ENCODE assay signal across 14 cellular contexts in genomic region chr5:150107909-150108447, GRCh38. TPM values are rescaled to one million over a fixed set of nuclear protein-coding genes. Genes with fewer than 3 reads are reported as not detected.
DNase-seq lines count a peak whose midpoint lies in the region; ATAC-seq and TF ChIP-seq lines count a peak whose summit lies in the region.
"Had no signal": no experiment of that assay in that cellular context is flagged by ENCODE, and none has a peak within 500 bp of the region (broad histone marks: within the 10 kb centered on the region; RNA-seq: fewer than 3 reads in every experiment).

No MANE protein-coding gene starts in this region.

- H3K27ac ChIP-seq in liver (ENCODE audit: low read depth in 1 of 2, low read length in 2 of 2) (no peak overlapping the region), upper lobe of right lung (no peak overlapping the region)
- H3K27ac ChIP-seq: 22Rv1, KMS-11 had no signal

- TF ChIP-seq CTCF in activated CD8-positive, alpha-beta T cell treated with anti-CD3 and anti-CD28 coated beads for 36 hours (IDR thresholded peaks at IDR 0.05): no peak
- TF ChIP-seq CTCF in chondrocyte (IDR thresholded peaks at IDR 0.05) (no peak), liver (IDR thresholded peaks at IDR 0.05; ENCODE audit: low read depth, low read length, missing input control) (no peak), upper lobe of right lung (IDR thresholded peaks at IDR 0.05) (no peak)

- CTCF ChIA-PET in activated CD8-positive, alpha-beta T cell treated with anti-CD3 and anti-CD28 coated beads, Interleukin-2, amount 10 ng/mL, durations not matched to agents 7 days and 5 days (lab: Charles Lee): no interaction called here
- CTCF ChIA-PET in activated CD8-positive, alpha-beta T cell treated with anti-CD3 and anti-CD28 coated beads for 36 hours (lab: Charles Lee): no interaction called here
- CTCF ChIA-PET in activated naive CD4-positive, alpha-beta T cell treated with anti-CD3 and anti-CD28 coated beads for 36 hours (lab: Charles Lee): interaction anchor here (1.3 to 1.6 kb wide), 2 partner anchors 8 to 11 kb away, joined by 3 to 4 read pairs; no protein-coding TSS in a partner anchor

- no peak overlapping the region for H3K27ac Mint-ChIP-seq in activated CD8-positive, alpha-beta T cell treated with anti-CD3 and anti-CD28 coated beads, Interleukin-2, amount 10 ng/mL, durations not matched to agents 7 days and 5 days
- H3K27ac Mint-ChIP-seq in activated CD8-positive, alpha-beta T cell treated with anti-CD3 and anti-CD28 coated beads for 36 hours: no peak overlapping the region
- H3K27ac Mint-ChIP-seq in chondrocyte (ENCODE audit: unreplicated experiment): peak overlapping the region; percentile 81
- no peak overlapping the region for H3K27ac Mint-ChIP-seq in activated naive CD4-positive, alpha-beta T cell treated with anti-CD3 and anti-CD28 coated beads for 36 hours

- POLR2A ChIA-PET in activated CD8-positive, alpha-beta T cell treated with anti-CD3 and anti-CD28 coated beads, Interleukin-2, amount 10 ng/mL, durations not matched to agents 7 days and 5 days (lab: Charles Lee): interaction anchor here (0.6 to 0.9 kb wide), 2 partner anchors 43 to 180 kb away, joined by 3 to 4 read pairs; no protein-coding TSS in a partner anchor
- POLR2A ChIA-PET in activated CD8-positive, alpha-beta T cell treated with anti-CD3 and anti-CD28 coated beads for 36 hours (lab: Charles Lee): no interaction called here

- H3K4me3 Mint-ChIP-seq in activated CD8-positive, alpha-beta T cell treated with anti-CD3 and anti-CD28 coated beads, Interleukin-2, amount 10 ng/mL, durations not matched to agents 7 days and 5 days: no peak overlapping the region
- H3K4me3 Mint-ChIP-seq in activated CD8-positive, alpha-beta T cell treated with anti-CD3 and anti-CD28 coated beads for 36 hours: no peak overlapping the region
- no peak overlapping the region for H3K4me3 Mint-ChIP-seq in chondrocyte (ENCODE audit: unreplicated experiment)
- no peak overlapping the region for H3K4me3 Mint-ChIP-seq in activated naive CD4-positive, alpha-beta T cell treated with anti-CD3 and anti-CD28 coated beads for 36 hours

- no peak overlapping the region for H3K4me3 ChIP-seq in liver (ENCODE audit: low read depth in 1 of 3, low read length in 3 of 3)
- no peak overlapping the region for H3K4me3 ChIP-seq in upper lobe of right lung
- H3K4me3 ChIP-seq: left lung had no signal

- peaks cover 8% of the 10 kb centered on the region for H3K4me1 Mint-ChIP-seq in activated CD8-positive, alpha-beta T cell treated with anti-CD3 and anti-CD28 coated beads, Interleukin-2, amount 10 ng/mL, durations not matched to agents 7 days and 5 days (ENCODE audit: low read depth)
- H3K4me1 Mint-ChIP-seq in activated CD8-positive, alpha-beta T cell treated with anti-CD3 and anti-CD28 coated beads for 36 hours (ENCODE audit: low read depth): no peaks in the 10 kb centered on the region
- H3K4me1 Mint-ChIP-seq in chondrocyte (ENCODE audit: low read depth): peaks cover 60% of the 10 kb centered on the region
- no peaks in the 10 kb centered on the region for H3K4me1 Mint-ChIP-seq in activated naive CD4-positive, alpha-beta T cell treated with anti-CD3 and anti-CD28 coated beads for 36 hours (ENCODE audit: low read depth)

- H3K27me3 ChIP-seq in liver (ENCODE audit: control insufficient read depth in 4 of 4, insufficient read depth in 4 of 4, low read length in 3 of 4): no peaks in the 10 kb centered on the region
- H3K27me3 ChIP-seq in upper lobe of right lung: no peaks in the 10 kb centered on the region
- H3K27me3 ChIP-seq: left lung had no signal

- H3K27me3 Mint-ChIP-seq in activated CD8-positive, alpha-beta T cell treated with anti-CD3 and anti-CD28 coated beads, Interleukin-2, amount 10 ng/mL, durations not matched to agents 7 days and 5 days (ENCODE audit: low read depth): peaks cover 10% of the 10 kb centered on the region
- H3K27me3 Mint-ChIP-seq in activated CD8-positive, alpha-beta T cell treated with anti-CD3 and anti-CD28 coated beads for 36 hours: peaks cover 1% of the 10 kb centered on the region
- H3K27me3 Mint-ChIP-seq in chondrocyte (ENCODE audit: low read depth): no peaks in the 10 kb centered on the region
- no peaks in the 10 kb centered on the region for H3K27me3 Mint-ChIP-seq in activated naive CD4-positive, alpha-beta T cell treated with anti-CD3 and anti-CD28 coated beads for 36 hours (ENCODE audit: low read depth)

- intact Hi-C loops in activated CD8-positive, alpha-beta T cell treated with anti-CD3 and anti-CD28 coated beads for 36 hours (cut with micrococcal nuclease): no loop called here
- intact Hi-C loops in upper lobe of right lung (cut with DNase I): no loop called here
- intact Hi-C loops in activated naive CD4-positive, alpha-beta T cell treated with anti-CD3 and anti-CD28 coated beads for 36 hours (cut with micrococcal nuclease): no loop called here

- H3K9me3 Mint-ChIP-seq in activated CD8-positive, alpha-beta T cell treated with anti-CD3 and anti-CD28 coated beads, Interleukin-2, amount 10 ng/mL, durations not matched to agents 7 days and 5 days (ENCODE audit: insufficient read depth): no peaks in the 10 kb centered on the region
- no peaks in the 10 kb centered on the region for H3K9me3 Mint-ChIP-seq in activated CD8-positive, alpha-beta T cell treated with anti-CD3 and anti-CD28 coated beads for 36 hours
- no peaks in the 10 kb centered on the region for H3K9me3 Mint-ChIP-seq in chondrocyte (ENCODE audit: low read depth)
- no peaks in the 10 kb centered on the region for H3K9me3 Mint-ChIP-seq in activated naive CD4-positive, alpha-beta T cell treated with anti-CD3 and anti-CD28 coated beads for 36 hours

- H3K36me3 ChIP-seq in liver (ENCODE audit: control insufficient read depth in 4 of 4, insufficient read depth in 3 of 4, low read depth in 1 of 4, low read length in 3 of 4) (no peaks in the 10 kb centered on the region), upper lobe of right lung (no peaks in the 10 kb centered on the region)
- H3K36me3 ChIP-seq: left lung had no signal

- H3K9me3 ChIP-seq in liver (ENCODE audit: control insufficient read depth in 4 of 4, low read length in 3 of 4): no peaks in the 10 kb centered on the region
- H3K9me3 ChIP-seq in upper lobe of right lung: no peaks in the 10 kb centered on the region
- H3K9me3 ChIP-seq: left lung had no signal

- H3K4me1 ChIP-seq in liver (ENCODE audit: control insufficient read depth in 4 of 4, insufficient read depth in 4 of 4, low read length in 3 of 4) (no peaks in the 10 kb centered on the region), upper lobe of right lung (peaks cover 21% of the 10 kb centered on the region)

- TF ChIP-seq RAD21 in liver (IDR thresholded peaks at IDR 0.05): no peak

- H3K36me3 Mint-ChIP-seq in activated CD8-positive, alpha-beta T cell treated with anti-CD3 and anti-CD28 coated beads, Interleukin-2, amount 10 ng/mL, durations not matched to agents 7 days and 5 days (ENCODE audit: low read depth): no peaks in the 10 kb centered on the region
- H3K36me3 Mint-ChIP-seq in activated CD8-positive, alpha-beta T cell treated with anti-CD3 and anti-CD28 coated beads for 36 hours (ENCODE audit: low read depth): no peaks in the 10 kb centered on the region
- H3K36me3 Mint-ChIP-seq in chondrocyte (ENCODE audit: low read depth): no peaks in the 10 kb centered on the region
- no peaks in the 10 kb centered on the region for H3K36me3 Mint-ChIP-seq in activated naive CD4-positive, alpha-beta T cell treated with anti-CD3 and anti-CD28 coated beads for 36 hours (ENCODE audit: low read depth)

- DNase-seq in activated CD8-positive, alpha-beta T cell treated with anti-CD3 and anti-CD28 coated beads, Interleukin-2, amount 10 ng/mL, durations not matched to agents 7 days and 5 days: peak; percentile 9
- DNase-seq in activated CD8-positive, alpha-beta T cell treated with anti-CD3 and anti-CD28 coated beads for 36 hours: no peak
- DNase-seq in chondrocyte (ENCODE audit: low spot score) (no peak), upper lobe of right lung (peak; percentile 22)
- no peak for DNase-seq in activated naive CD4-positive, alpha-beta T cell treated with anti-CD3 and anti-CD28 coated beads for 36 hours
- DNase-seq in stimulated activated CD4-positive, alpha-beta T cell treated with anti-CD3 and anti-CD28 coated beads, Interleukin-15, amount 100 ng/mL, for 24 hours: no peak
- DNase-seq: DMS153; left lung; NCI-H2081; stimulated activated CD4-positive, alpha-beta T cell treated with anti-CD3 and anti-CD28 coated beads, Interleukin-4, amount 100 ng/mL, for 4 hours had no signal

- H3K9ac ChIP-seq in liver (ENCODE audit: low read depth in 1 of 2, low read length in 2 of 2): no peak overlapping the region
- H3K9ac ChIP-seq: KMS-11 had no signal

- no peak for ATAC-seq in activated CD8-positive, alpha-beta T cell treated with anti-CD3 and anti-CD28 coated beads, Interleukin-2, amount 10 ng/mL, durations not matched to agents 7 days and 5 days
- ATAC-seq in activated CD8-positive, alpha-beta T cell treated with anti-CD3 and anti-CD28 coated beads for 36 hours: no peak
- ATAC-seq in upper lobe of right lung (peak; percentile 5), GM21737 (IDR thresholded peaks at IDR 0.05; ENCODE audit: unreplicated experiment) (no peak)
- ATAC-seq: left lung had no signal

- 73% methylated on average over 4 of the region's 4 CpGs for WGBS in liver

RNA-seq across cellular contexts. Expression of gene CSF1R, which starts 21.6 kb away (rescaled TPM):
- total RNA-seq in activated CD8-positive, alpha-beta T cell treated with anti-CD3 and anti-CD28 coated beads, Interleukin-2, amount 10 ng/mL, durations not matched to agents 7 days and 5 days: not detected
- total RNA-seq in activated CD8-positive, alpha-beta T cell treated with anti-CD3 and anti-CD28 coated beads for 36 hours: not detected
- total RNA-seq in chondrocyte (0.62 to 1.7 TPM (median 0.65 TPM) in 3 replicates), liver (10 to 100 TPM; 26.4 to 46.2 TPM), upper lobe of right lung (48.7 TPM)
- polyA plus RNA-seq in liver: 10 to 100 TPM in 1 of 2 donors, 1 to 10 TPM in 1; 5.4 to 17.9 TPM
- 1 to 10 TPM in 1 of 2 experiments, under 1 TPM in 1; 0.94 to 1.8 TPM for total RNA-seq in activated naive CD4-positive, alpha-beta T cell treated with anti-CD3 and anti-CD28 coated beads for 36 hours

RNA-seq across cellular contexts. Expression of gene PDGFRB, which starts 47.7 kb away (rescaled TPM):
- total RNA-seq in activated CD8-positive, alpha-beta T cell treated with anti-CD3 and anti-CD28 coated beads, Interleukin-2, amount 10 ng/mL, durations not matched to agents 7 days and 5 days: 10 to 100 TPM; 47.0 to 49.0 TPM
- under 1 TPM; 0.58 to 0.74 TPM for total RNA-seq in activated CD8-positive, alpha-beta T cell treated with anti-CD3 and anti-CD28 coated beads for 36 hours
- total RNA-seq in chondrocyte (331 to 532 TPM (median 499 TPM) in 3 replicates), liver (10 to 100 TPM; 10.6 to 13.1 TPM), upper lobe of right lung (120 TPM)
- polyA plus RNA-seq in liver: 1 to 10 TPM; 5.2 to 6.1 TPM
- 1 to 10 TPM in 1 of 2 experiments, under 1 TPM in 1; 0.14 to 1.0 TPM for total RNA-seq in activated naive CD4-positive, alpha-beta T cell treated with anti-CD3 and anti-CD28 coated beads for 36 hours

RNA-seq across cellular contexts. Expression of gene CDX1, which starts 58.6 kb away (rescaled TPM):
- not detected for total RNA-seq in activated CD8-positive, alpha-beta T cell treated with anti-CD3 and anti-CD28 coated beads, Interleukin-2, amount 10 ng/mL, durations not matched to agents 7 days and 5 days
- not detected for total RNA-seq in activated CD8-positive, alpha-beta T cell treated with anti-CD3 and anti-CD28 coated beads for 36 hours
- total RNA-seq in chondrocyte (0.44 to 0.57 TPM in 2 of 3 replicates, not detected in the other), liver (not detected), upper lobe of right lung (not detected)
- not detected for polyA plus RNA-seq in liver
- not detected for total RNA-seq in activated naive CD4-positive, alpha-beta T cell treated with anti-CD3 and anti-CD28 coated beads for 36 hours

Comparison
In these comparisons a context has a peak if more than half of its experiments do, and no peak if none do; other contexts are left out.
1. DNase-seq: peak in activated CD8-positive, alpha-beta T cell treated with anti-CD3 and anti-CD28 coated beads, Interleukin-2, amount 10 ng/mL, durations not matched to agents 7 days and 5 days (single experiment) and upper lobe of right lung (single experiment); none in activated CD8-positive, alpha-beta T cell treated with anti-CD3 and anti-CD28 coated beads for 36 hours (single experiment), chondrocyte (single experiment), activated naive CD4-positive, alpha-beta T cell treated with anti-CD3 and anti-CD28 coated beads for 36 hours (single experiment) and stimulated activated CD4-positive, alpha-beta T cell treated with anti-CD3 and anti-CD28 coated beads, Interleukin-15, amount 100 ng/mL, for 24 hours (single experiment).
2. RNA of gene PDGFRB, which starts 47.7 kb away (total RNA-seq): 331 to 532 TPM in chondrocyte, 120 TPM in upper lobe of right lung (single experiment), 47.0 to 49.0 TPM in activated CD8-positive, alpha-beta T cell treated with anti-CD3 and anti-CD28 coated beads, Interleukin-2, amount 10 ng/mL, durations not matched to agents 7 days and 5 days and 10.6 to 13.1 TPM in liver; 0.14 to 1.0 TPM in activated naive CD4-positive, alpha-beta T cell treated with anti-CD3 and anti-CD28 coated beads for 36 hours and 0.58 to 0.74 TPM in activated CD8-positive, alpha-beta T cell treated with anti-CD3 and anti-CD28 coated beads for 36 hours; every median in the first group is over 4 times any median in the second.
3. RNA of gene CSF1R, which starts 21.6 kb away (total RNA-seq): 48.7 TPM in upper lobe of right lung (single experiment) and 26.4 to 46.2 TPM in liver; 0.94 to 1.8 TPM in activated naive CD4-positive, alpha-beta T cell treated with anti-CD3 and anti-CD28 coated beads for 36 hours, 0.62 to 1.7 TPM in chondrocyte, not detected in activated CD8-positive, alpha-beta T cell treated with anti-CD3 and anti-CD28 coated beads for 36 hours and not detected in activated CD8-positive, alpha-beta T cell treated with anti-CD3 and anti-CD28 coated beads, Interleukin-2, amount 10 ng/mL, durations not matched to agents 7 days and 5 days; every median in the first group is over 4 times any median in the second.